Comparison of ENCODE assay signal across 8 cellular contexts in the genomic region with DNA sequence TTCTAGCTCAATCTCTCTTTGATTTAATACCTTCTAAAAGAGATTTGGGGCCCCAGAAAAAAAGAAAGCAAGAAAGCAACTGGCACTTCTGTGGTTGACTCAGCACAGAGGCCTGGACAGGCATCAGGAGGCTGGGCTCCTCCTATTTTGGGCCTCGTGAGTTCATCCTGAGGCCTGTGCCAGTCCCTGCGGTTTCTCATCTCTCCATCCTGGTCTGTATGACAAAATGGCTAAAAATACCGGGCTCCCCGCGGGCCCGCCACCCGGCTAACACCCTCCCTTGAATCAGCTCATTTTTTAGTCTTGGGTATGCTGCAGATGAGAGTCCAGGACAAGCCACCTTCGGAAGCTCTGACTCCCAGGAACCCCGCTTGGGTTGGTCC.
A peak's percentile ranks its signal among the peaks of the same experiment; 100 is the strongest.
DNase-seq lines count a peak whose midpoint lies in the region; ATAC-seq, FAIRE-seq and TF ChIP-seq lines count a peak whose summit lies in the region.

No MANE protein-coding gene starts in this region.

- H3K14ac ChIP-seq in H1 (ENCODE audit: insufficient read length) = no peak overlapping the region

- no peak overlapping the region for H3K23ac ChIP-seq in H1 (ENCODE audit: insufficient read length)

- H3K18ac ChIP-seq in H1 (ENCODE audit: extremely low read depth, low read length) = peak overlapping the region; percentile 20; the same call in 1 of the 2 replicates

- peaks cover 0 to 12% (median 2%) of the 10 kb centered on the region in 4 experiments; a peak in 5 of 7 replicates for H3K4me1 ChIP-seq in H1 (replicated peaks in 1 of 4; ENCODE audit: control insufficient read depth in 3 of 4, insufficient read depth in 4 of 4, low read length in 3 of 4)
- H3K4me1 ChIP-seq in rectal smooth muscle tissue (ENCODE audit: control insufficient read depth, insufficient read depth, low read length) = peaks cover 13% of the 10 kb centered on the region
- no peaks in the 10 kb centered on the region for H3K4me1 ChIP-seq in PC-9 (replicated peaks; ENCODE audit: insufficient read depth)

- H3K79me2 ChIP-seq in H1 (ENCODE audit: control insufficient read depth in 1 of 2, insufficient read depth in 2 of 2, low read length in 2 of 2) = no peaks in the 10 kb centered on the region
- H3K79me2 ChIP-seq in PC-9 (ENCODE audit: low read depth) = no peaks in the 10 kb centered on the region

- no peak for ATAC-seq in GM18909 (IDR thresholded peaks at IDR 0.05; ENCODE audit: poor library complexity, unreplicated experiment)

- no peaks in the 10 kb centered on the region for H3K79me1 ChIP-seq in H1 (ENCODE audit: low read depth, low read length)

- H2BK12ac ChIP-seq in H1 (ENCODE audit: low read depth, low read length) = no peak overlapping the region

- no peak overlapping the region for H4K5ac ChIP-seq in H1 (ENCODE audit: insufficient read length, low read depth, low read length)

- BruUV-seq in PC-9 (replicated peaks; lab: Mats Ljungman, UMichigan) = no TSS peak

- no peak overlapping the region for H2AK5ac ChIP-seq in H1 (ENCODE audit: low read depth, low read length)

- H2BK5ac ChIP-seq in H1 (ENCODE audit: low read depth, low read length) = no peak overlapping the region

- POLR2A ChIA-PET in H1 (lab: Charles Lee; ENCODE audit: partially characterized antibody) = interaction anchor here (1.3 to 1.6 kb wide), 3 partner anchors 63 to 66 kb away, joined by 4 to 7 read pairs (median 4); a partner anchor contains a TSS
- POLR2A ChIA-PET in PC-9 (lab: Charles Lee; ENCODE audit: unreplicated experiment) = no interaction called here

- intact Hi-C loops in PC-9 (cut with micrococcal nuclease; ENCODE audit: unreplicated experiment) = no loop called here

- no peak overlapping the region for H3K4me2 ChIP-seq in H1 (ENCODE audit: insufficient read depth in 1 of 2, low read depth in 2 of 2, low read length in 2 of 2)
- H3K4me2 ChIP-seq in PC-9 = no peak overlapping the region

- WGBS in H1 (ENCODE audit: extremely low coverage in 1 of 2, insufficient coverage in 1 of 2, insufficient read length in 1 of 2, insufficient replicate concordance in 2 of 2, low coverage in 1 of 2, low lambda C conversion rate in 2 of 2, missing lambda C conversion rate in 1 of 2), 2 experiments = 93% methylated on average over 9 of the region's 9 CpGs; no CpG with 5 or more reads in 1 of the 2 experiments

- H3K9me2 ChIP-seq in PC-9 (ENCODE audit: insufficient read depth) = no peaks in the 10 kb centered on the region

- no peaks in the 10 kb centered on the region for H4K20me1 ChIP-seq in H1 (replicated peaks in 1 of 2; ENCODE audit: control insufficient read depth in 1 of 2, insufficient read depth in 2 of 2, low read length in 2 of 2)
- no peaks in the 10 kb centered on the region for H4K20me1 ChIP-seq in PC-9 (ENCODE audit: insufficient read depth)

- H3K56ac ChIP-seq in H1 (replicated peaks; ENCODE audit: insufficient read length, low read depth, low read length) = no peak overlapping the region

- no peak overlapping the region for H2BK120ac ChIP-seq in H1 (replicated peaks; ENCODE audit: low read depth, low read length)

- no peak overlapping the region for H3K4me3 ChIP-seq in H1 (ENCODE audit: extremely low read depth in 1 of 4, insufficient read depth in 2 of 4, low read depth in 3 of 4, low read length in 4 of 4)
- H3K4me3 ChIP-seq in rectal smooth muscle tissue (ENCODE audit: low read length) = no peak overlapping the region
- H3K4me3 ChIP-seq in PC-9 = no peak overlapping the region

- no peak overlapping the region for H3K27ac ChIP-seq in H1 (ENCODE audit: low read depth, low read length)
- H3K27ac ChIP-seq in rectal smooth muscle tissue (ENCODE audit: low read depth, low read length) = peak overlapping the region; percentile 86
- H3K27ac ChIP-seq in PC-9 = no peak overlapping the region

- no peak for TF ChIP-seq POLR2A in H1 (IDR thresholded peaks at IDR 0.05; ENCODE audit: control extremely low read depth in 1 of 2, low read depth in 2 of 2, low read length in 2 of 2)

- TF ChIP-seq CTCF in H1 (IDR thresholded peaks at IDR 0.05; ENCODE audit: control extremely low read depth in 1 of 3, insufficient read depth in 1 of 3, low read depth in 1 of 3, low read length in 3 of 3) = no peak
- no peak for TF ChIP-seq CTCF in PC-9 (conservative IDR thresholded peaks at IDR 0.05)

- H3K27me3 ChIP-seq in H1 (replicated peaks in 1 of 4; ENCODE audit: control insufficient read depth in 3 of 4, extremely low read depth in 1 of 4, insufficient read depth in 3 of 4, low read length in 3 of 4) (no peaks in the 10 kb centered on the region), rectal smooth muscle tissue (ENCODE audit: control insufficient read depth, insufficient read depth, low read length) (no peaks in the 10 kb centered on the region), PC-9 (ENCODE audit: insufficient read depth, low read depth) (no peaks in the 10 kb centered on the region)

- H2AFZ ChIP-seq in H1 (ENCODE audit: low read length) (no peak overlapping the region), PC-9 (no peak overlapping the region)

- no peak overlapping the region for H2BK20ac ChIP-seq in H1 (ENCODE audit: low read length)

- H3K9me3 ChIP-seq in H1 (ENCODE audit: insufficient read depth in 2 of 2, low read depth in 1 of 2, low read length in 1 of 2) (no peaks in the 10 kb centered on the region), PC-9 (ENCODE audit: insufficient read depth, low read depth) (no peaks in the 10 kb centered on the region)

- no peak for TF ChIP-seq EP300 in H1 (IDR thresholded peaks at IDR 0.05; ENCODE audit: borderline replicate concordance in 1 of 2, low read depth in 2 of 2, low read length in 2 of 2)

- H2BK15ac ChIP-seq in H1 (ENCODE audit: low read length) = no peak overlapping the region

- H3F3A ChIP-seq in PC-9 (ENCODE audit: insufficient read depth, low read depth) = no peaks in the 10 kb centered on the region

- no peak for TF ChIP-seq RAD21 in H1 (IDR thresholded peaks at IDR 0.05 in 1 of 2, conservative IDR thresholded peaks at IDR 0.05 in 1 of 2; ENCODE audit: low read depth in 2 of 2, low read length in 2 of 2)

- CTCF ChIA-PET in H1 (lab: Charles Lee; ENCODE audit: partially characterized antibody) = interaction anchor here (0.6 to 1.5 kb wide), 5 partner anchors 9 to 77 kb away, joined by 3 to 9 read pairs (median 3); no protein-coding TSS in a partner anchor
- CTCF ChIA-PET in PC-9 (lab: Charles Lee) = no interaction called here

- H3K36me3 ChIP-seq in H1 (ENCODE audit: control insufficient read depth in 2 of 4, insufficient read depth in 4 of 4, low read length in 3 of 4) = no peaks in the 10 kb centered on the region
- H3K36me3 ChIP-seq in rectal smooth muscle tissue (ENCODE audit: control insufficient read depth, insufficient read depth, low read length) = no peaks in the 10 kb centered on the region
- no peaks in the 10 kb centered on the region for H3K36me3 ChIP-seq in PC-9 (ENCODE audit: low read depth)

- no peak overlapping the region for H4K8ac ChIP-seq in H1 (ENCODE audit: extremely low read depth, insufficient read depth, low read length)

- no peaks in the 10 kb centered on the region for H3K23me2 ChIP-seq in H1 (ENCODE audit: low read depth, low read length)

- no peak overlapping the region for H4K91ac ChIP-seq in H1 (replicated peaks; ENCODE audit: insufficient read length, low read length)

- DNase-seq in GM04503 (ENCODE audit: low read depth) (peak; percentile 70), NOMO-1 (lab: John Stamatoyannopoulos, UW; ENCODE audit: unreplicated experiment in 2 of 2) (peak; percentile 66 to 78), H1 (ENCODE audit: low read depth in 1 of 2, low spot score in 2 of 2) (no peak), NCI-H510A treated with DMSO at 0.1 percent for 48 hours (lab: John Stamatoyannopoulos, UW) (no peak), PC-9 (no peak), HuH-7.5 (ENCODE audit: low spot score) (no peak)

- H3K9ac ChIP-seq in H1 (replicated peaks in 1 of 4; ENCODE audit: extremely low read depth in 1 of 4, low read depth in 3 of 4, low read length in 3 of 4) = no peak overlapping the region
- H3K9ac ChIP-seq in rectal smooth muscle tissue (ENCODE audit: low read length) = no peak overlapping the region

- FAIRE-seq in H1 (lab: Jason Lieb, UNC) = no peak

- H3K4ac ChIP-seq in H1 (replicated peaks; ENCODE audit: insufficient read length, low read depth, low read length) = no peak overlapping the region

TF ChIP-seq in H1, 55 proteins besides CTCF, POLR2A, EP300 and RAD21:
- TF ChIP-seq KDM4A (IDR thresholded peaks at IDR 0.05; ENCODE audit: low read depth, low read length, severe bottlenecking) = no peak
- TF ChIP-seq, protein P1, sequence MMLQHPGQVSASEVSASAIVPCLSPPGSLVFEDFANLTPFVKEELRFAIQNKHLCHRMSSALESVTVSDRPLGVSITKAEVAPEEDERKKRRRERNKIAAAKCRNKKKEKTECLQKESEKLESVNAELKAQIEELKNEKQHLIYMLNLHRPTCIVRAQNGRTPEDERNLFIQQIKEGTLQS (IDR thresholded peaks at IDR 0.05; ENCODE audit: insufficient read depth, low read depth, low read length) = no peak
- no peak for TF ChIP-seq GTF2F1 (IDR thresholded peaks at IDR 0.05; ENCODE audit: borderline replicate concordance, low read depth, low read length)
- no peak for TF ChIP-seq TAF7 (optimal IDR thresholded peaks at IDR 0.05; ENCODE audit: borderline replicate concordance, low read depth, low read length)
- no peak for TF ChIP-seq BCL11A (IDR thresholded peaks at IDR 0.05; ENCODE audit: low read depth in 2 of 2, low read length in 2 of 2)
- no peak for TF ChIP-seq POLR2AphosphoS5 (IDR thresholded peaks at IDR 0.05; ENCODE audit: low read depth, low read length)
- TF ChIP-seq JUN (IDR thresholded peaks at IDR 0.05; ENCODE audit: low read depth, low read length) = no peak
- no peak for TF ChIP-seq NANOG (IDR thresholded peaks at IDR 0.05; ENCODE audit: insufficient read depth, low read depth, low read length, poor library complexity, severe bottlenecking)
- TF ChIP-seq NRF1 (IDR thresholded peaks at IDR 0.05; ENCODE audit: low read depth, low read length) = no peak
- TF ChIP-seq HDAC2 (IDR thresholded peaks at IDR 0.05; ENCODE audit: borderline replicate concordance in 1 of 2, low read depth in 2 of 2, low read length in 2 of 2) = no peak
- TF ChIP-seq SRF (IDR thresholded peaks at IDR 0.05; ENCODE audit: low read depth, low read length) = no peak
- TF ChIP-seq CHD1 (IDR thresholded peaks at IDR 0.05; ENCODE audit: low read depth, low read length) = no peak
- no peak for TF ChIP-seq MAFK (IDR thresholded peaks at IDR 0.05; ENCODE audit: low read depth, low read length)
- no peak for TF ChIP-seq CEBPB (IDR thresholded peaks at IDR 0.05; ENCODE audit: low read depth, low read length)

Comparison
In these comparisons a context has a peak if more than half of its experiments do, and no peak if none do; other contexts are left out.
1. DNase-seq: peak in GM04503 (single experiment) and NOMO-1 (2 of 2); none in H1 (0 of 2), NCI-H510A treated with DMSO at 0.1 percent for 48 hours (single experiment), PC-9 (0 of 2) and HuH-7.5 (single experiment).